9 cellular contexts compared by ENCODE assay signal in genomic region chr4:184814686-184815045, GRCh38. TPM values are rescaled to one million over a fixed set of nuclear protein-coding genes. Genes with fewer than 3 reads are reported as not detected.
DNase-seq lines count a peak whose midpoint lies in the region; ATAC-seq and TF ChIP-seq lines count a peak whose summit lies in the region.
"Had no signal": no experiment of that assay in that cellular context is flagged by ENCODE, and none has a peak within 500 bp of the region (broad histone marks: within the 10 kb centered on the region; RNA-seq: fewer than 3 reads in every experiment).

No MANE protein-coding gene starts in this region.

- H3K27ac ChIP-seq in mesenchymal stem cell (ENCODE audit: low read length, poor library complexity, severe bottlenecking) (peak overlapping the region; percentile 11), thyroid gland (peak overlapping the region; percentile 89 to 93 (median 91))

- peaks cover 0 to 2% (median 0%) of the 10 kb centered on the region in 5 experiments for H3K9me3 Mint-ChIP-seq in brain
- H3K9me3 Mint-ChIP-seq in activated naive CD4-positive, alpha-beta T cell treated with anti-CD3 and anti-CD28 coated beads for 36 hours: no peaks in the 10 kb centered on the region
- H3K9me3 Mint-ChIP-seq: activated CD4-positive, alpha-beta T cell treated with anti-CD3 and anti-CD28 coated beads, Interleukin-2, amount 10 ng/mL, durations not matched to agents 7 days and 5 days had no signal

- H3K9ac ChIP-seq in mesenchymal stem cell (ENCODE audit: low read length): no peak overlapping the region

- no peak overlapping the region for H2BK12ac ChIP-seq in mesenchymal stem cell (ENCODE audit: low read length in 2 of 2)

- H3K9me3 ChIP-seq in mesenchymal stem cell (ENCODE audit: control insufficient read depth, low read length) (no peaks in the 10 kb centered on the region), thyroid gland (no peaks in the 10 kb centered on the region)

- H3K4me3 Mint-ChIP-seq in brain: peak overlapping the region in 4 of 5 experiments; percentile 1 to 46 (median 21)
- H3K4me3 Mint-ChIP-seq in activated naive CD4-positive, alpha-beta T cell treated with anti-CD3 and anti-CD28 coated beads for 36 hours: no peak overlapping the region
- H3K4me3 Mint-ChIP-seq: activated CD4-positive, alpha-beta T cell treated with anti-CD3 and anti-CD28 coated beads, Interleukin-2, amount 10 ng/mL, durations not matched to agents 7 days and 5 days had no signal

- H3K36me3 ChIP-seq in mesenchymal stem cell (ENCODE audit: control insufficient read depth in 1 of 2, insufficient read depth in 2 of 2, low read depth in 1 of 2, low read length in 2 of 2): peaks cover 0 to 9% of the 10 kb centered on the region in 2 experiments
- H3K36me3 ChIP-seq in thyroid gland: no peaks in the 10 kb centered on the region

- no peak for TF ChIP-seq POLR2A in thyroid gland (IDR thresholded peaks at IDR 0.05)

- H3K4ac ChIP-seq in mesenchymal stem cell (ENCODE audit: low read depth in 1 of 2, low read length in 2 of 2): no peak overlapping the region

- no peak for ATAC-seq in left lobe of liver

- no peak overlapping the region for H3K23ac ChIP-seq in mesenchymal stem cell (ENCODE audit: low read length in 2 of 2)

- no peak overlapping the region for H2BK15ac ChIP-seq in mesenchymal stem cell (ENCODE audit: low read depth, poor library complexity, severe bottlenecking)

- no peak overlapping the region for H3K18ac ChIP-seq in mesenchymal stem cell (ENCODE audit: low read depth in 1 of 2, low read length in 2 of 2)

- H3K79me1 ChIP-seq in mesenchymal stem cell (replicated peaks; ENCODE audit: low read length, poor library complexity, severe bottlenecking): peaks cover 29% of the 10 kb centered on the region

- H2AK5ac ChIP-seq in mesenchymal stem cell (ENCODE audit: low read length, severe bottlenecking): no peak overlapping the region

- CTCF ChIA-PET in activated naive CD4-positive, alpha-beta T cell treated with anti-CD3 and anti-CD28 coated beads for 36 hours (lab: Charles Lee): no interaction called here

- TF ChIP-seq CTCF in brain (conservative IDR thresholded peaks at IDR 0.05): no peak
- no peak for TF ChIP-seq CTCF in thyroid gland (IDR thresholded peaks at IDR 0.05)

- H2AFZ ChIP-seq in mesenchymal stem cell (ENCODE audit: low read depth, low read length): no peak overlapping the region

- peak overlapping the region; percentile 45 for H3K4me2 ChIP-seq in mesenchymal stem cell (ENCODE audit: low read length, poor library complexity, severe bottlenecking)

- H3K4me1 ChIP-seq in mesenchymal stem cell (ENCODE audit: control insufficient read depth, insufficient read depth, low read depth, low read length): peaks cover 24% of the 10 kb centered on the region
- H3K4me1 ChIP-seq in thyroid gland: peaks cover 21 to 88% of the 10 kb centered on the region in 2 donors

- H3K27ac Mint-ChIP-seq in brain: peak overlapping the region in 2 of 5 experiments; percentile 25 to 64
- H3K27ac Mint-ChIP-seq in activated naive CD4-positive, alpha-beta T cell treated with anti-CD3 and anti-CD28 coated beads for 36 hours: no peak overlapping the region
- H3K27ac Mint-ChIP-seq: activated CD4-positive, alpha-beta T cell treated with anti-CD3 and anti-CD28 coated beads, Interleukin-2, amount 10 ng/mL, durations not matched to agents 7 days and 5 days had no signal

- no peak overlapping the region for H2BK5ac ChIP-seq in mesenchymal stem cell (ENCODE audit: low read depth, low read length, poor library complexity, severe bottlenecking)

- peaks cover 6% of the 10 kb centered on the region for H3K27me3 Mint-ChIP-seq in brain
- H3K27me3 Mint-ChIP-seq in activated naive CD4-positive, alpha-beta T cell treated with anti-CD3 and anti-CD28 coated beads for 36 hours (ENCODE audit: low read depth): no peaks in the 10 kb centered on the region
- H3K27me3 Mint-ChIP-seq: activated CD4-positive, alpha-beta T cell treated with anti-CD3 and anti-CD28 coated beads, Interleukin-2, amount 10 ng/mL, durations not matched to agents 7 days and 5 days had no signal

- WGBS in mesenchymal stem cell: 88% methylated on average over 5 of the region's 5 CpGs
- 32 to 48% methylated on average over 5 of the region's 5 CpGs for WGBS in thyroid gland, 2 donors

- H2BK120ac ChIP-seq in mesenchymal stem cell (ENCODE audit: low read depth, low read length): no peak overlapping the region

- H3K36me3 Mint-ChIP-seq in brain: peaks cover 8% of the 10 kb centered on the region
- no peaks in the 10 kb centered on the region for H3K36me3 Mint-ChIP-seq in activated naive CD4-positive, alpha-beta T cell treated with anti-CD3 and anti-CD28 coated beads for 36 hours (ENCODE audit: low read depth)

- DNase-seq in NOMO-1 treated with DMSO at 0.1 percent for 48 hours (lab: John Stamatoyannopoulos, UW; ENCODE audit: unreplicated experiment) (peak; percentile 16), NOMO-1 treated with dmso at 0.1 percent for 144 hours (lab: John Stamatoyannopoulos, UW; ENCODE audit: unreplicated experiment) (no peak), mesenchymal stem cell (no peak), thyroid gland (no peak), left lobe of liver (ENCODE audit: low spot score) (no peak), NCI-H1930 (lab: John Stamatoyannopoulos, UW) (no peak)
- no peak for DNase-seq in activated naive CD4-positive, alpha-beta T cell treated with anti-CD3 and anti-CD28 coated beads for 36 hours
- DNase-seq: activated CD4-positive, alpha-beta T cell treated with anti-CD3 and anti-CD28 coated beads, Interleukin-2, amount 10 ng/mL, durations not matched to agents 7 days and 5 days had no signal

- peaks cover 71% of the 10 kb centered on the region for H3K4me1 Mint-ChIP-seq in brain
- H3K4me1 Mint-ChIP-seq in activated naive CD4-positive, alpha-beta T cell treated with anti-CD3 and anti-CD28 coated beads for 36 hours (ENCODE audit: low read depth): peaks cover 42% of the 10 kb centered on the region

- intact Hi-C loops in thyroid gland (cut with DNase I): no loop called here
- intact Hi-C loops in activated naive CD4-positive, alpha-beta T cell treated with anti-CD3 and anti-CD28 coated beads for 36 hours (cut with micrococcal nuclease): no loop called here

- H4K91ac ChIP-seq in mesenchymal stem cell (ENCODE audit: low read length): no peak overlapping the region

- no peak overlapping the region for H3K14ac ChIP-seq in mesenchymal stem cell (ENCODE audit: low read length in 2 of 2)

- H3K27me3 ChIP-seq in mesenchymal stem cell (ENCODE audit: control insufficient read depth in 1 of 2, insufficient read depth in 1 of 2, low read length in 2 of 2) (no peaks in the 10 kb centered on the region), thyroid gland (no peaks in the 10 kb centered on the region)

- H4K8ac ChIP-seq in mesenchymal stem cell (ENCODE audit: low read length): no peak overlapping the region

- H3K4me3 ChIP-seq in mesenchymal stem cell (ENCODE audit: insufficient read depth in 1 of 2, low read depth in 1 of 2, low read length in 2 of 2) (no peak overlapping the region), thyroid gland (replicated peaks in 1 of 3) (no peak overlapping the region)

RNA-seq across cellular contexts. Expression of gene ACSL1, which starts 11.1 kb away (rescaled TPM):
- polyA plus RNA-seq in brain (ENCODE audit: insufficient read depth, low read depth, low replicate concordance): 26.3 TPM
- polyA plus RNA-seq in mesenchymal stem cell (2013, experiment 1 of 2): 4.3 TPM
- polyA plus RNA-seq in mesenchymal stem cell (2013, experiment 2 of 2): 4.5 TPM
- total RNA-seq in thyroid gland (100 to 1,000 TPM in 2 of 4 donors, 10 to 100 TPM in 2; 78.2 to 163 (median 112) TPM), left lobe of liver (818 TPM)
- 10 to 100 TPM; 29.8 to 31.9 TPM for total RNA-seq in activated naive CD4-positive, alpha-beta T cell treated with anti-CD3 and anti-CD28 coated beads for 36 hours
